8 cellular contexts compared by ENCODE assay signal in the genomic region with DNA sequence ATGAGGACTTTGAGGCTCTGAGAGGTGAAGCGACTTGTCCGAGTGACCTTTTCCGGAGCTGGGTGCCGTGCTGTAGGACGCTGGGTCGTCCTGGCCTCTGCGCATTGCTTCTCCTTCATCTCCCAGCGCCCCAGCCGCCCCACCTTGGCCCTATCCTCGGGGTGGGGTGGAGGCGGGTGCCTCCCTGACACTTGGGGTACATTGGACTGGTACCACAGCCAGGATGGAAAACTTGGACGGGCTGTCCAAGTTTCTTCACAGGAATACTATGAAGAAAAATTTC.
A peak's percentile ranks its signal among the peaks of the same experiment; 100 is the strongest.
DNase-seq lines count a peak whose midpoint lies in the region; ATAC-seq and TF ChIP-seq lines count a peak whose summit lies in the region.

No MANE protein-coding gene starts in this region.

- POLR2A ChIA-PET in CD4-positive, alpha-beta memory T cell (lab: Charles Lee; ENCODE audit: partially characterized antibody): interaction anchor here (0.6 to 0.7 kb wide), 2 partner anchors 9 to 11 kb away, joined by 3 to 4 read pairs; no protein-coding TSS in a partner anchor
- POLR2A ChIA-PET in Panc1 (lab: Charles Lee): interaction anchor here (0.6 to 0.7 kb wide), 2 partner anchors 27 to 604 kb away, joined by 3 to 4 read pairs; no protein-coding TSS in a partner anchor

- H2AFZ ChIP-seq in neuronal stem cell (ENCODE audit: low read length): peak overlapping the region; percentile 97

- H3K9me3 ChIP-seq in CD4-positive, alpha-beta memory T cell (ENCODE audit: control insufficient read depth in 1 of 2, low read length in 2 of 2): no peaks in the 10 kb centered on the region
- H3K9me3 ChIP-seq in Panc1 (ENCODE audit: control insufficient read depth, insufficient read depth, low read depth, low read length) (no peaks in the 10 kb centered on the region), neuronal stem cell (replicated peaks in 1 of 2; ENCODE audit: control insufficient read depth in 2 of 2, insufficient read depth in 1 of 2, low read depth in 1 of 2, low read length in 2 of 2) (no peaks in the 10 kb centered on the region)

- H2AK5ac ChIP-seq in neuronal stem cell (ENCODE audit: low read depth, low read length): no peak overlapping the region

- H4K8ac ChIP-seq in neuronal stem cell (ENCODE audit: low read depth, low read length): no peak overlapping the region

- H3K23ac ChIP-seq in neuronal stem cell (ENCODE audit: low read depth, low read length, poor library complexity): no peak overlapping the region

- H3K4me1 ChIP-seq in CD4-positive, alpha-beta memory T cell (ENCODE audit: insufficient read depth, low read length): peaks cover 19% of the 10 kb centered on the region
- peaks cover 17% of the 10 kb centered on the region for H3K4me1 ChIP-seq in Panc1 (ENCODE audit: control insufficient read depth, insufficient read depth, low read length)
- peaks cover 0 to 4% of the 10 kb centered on the region in 2 donors for H3K4me1 ChIP-seq in neuronal stem cell (ENCODE audit: control insufficient read depth in 2 of 2, insufficient read depth in 1 of 2, low read depth in 1 of 2, low read length in 2 of 2)

- H3K27ac ChIP-seq in CD4-positive, alpha-beta memory T cell (ENCODE audit: low read depth, low read length): no peak overlapping the region
- peak overlapping the region; percentile 79 for H3K27ac ChIP-seq in Panc1 (ENCODE audit: low read length)
- H3K27ac ChIP-seq in neuronal stem cell (replicated peaks; ENCODE audit: low read length): no peak overlapping the region

- in situ Hi-C loops in Panc1 (cut with HindIII; ENCODE audit: low pct_unique_long_range_greater_than_20kb, low sequenced_read_pairs): no loop called here

- H3K4me3 ChIP-seq in CD4-positive, alpha-beta memory T cell (ENCODE audit: low read length in 2 of 2): no peak overlapping the region
- H3K4me3 ChIP-seq in Panc1 (ENCODE audit: low read depth in 2 of 2, low read length in 2 of 2) (peak overlapping the region; percentile 59 to 63), neuronal stem cell (ENCODE audit: low read length in 2 of 2) (peak overlapping the region; percentile 51 to 94)

- peak overlapping the region; percentile 93 for H3K9ac ChIP-seq in neuronal stem cell (ENCODE audit: low read depth, low read length, poor library complexity)

- peaks cover 0 to 2% of the 10 kb centered on the region in 2 donors for H3K36me3 Mint-ChIP-seq in CD4-positive, alpha-beta memory T cell
- H3K36me3 Mint-ChIP-seq in endothelial cell (ENCODE audit: low read depth, unreplicated experiment): no peaks in the 10 kb centered on the region

- H3K27ac Mint-ChIP-seq in CD4-positive, alpha-beta memory T cell: no peak overlapping the region
- H3K27ac Mint-ChIP-seq in endothelial cell (ENCODE audit: unreplicated experiment): peak overlapping the region; percentile 82

- no peak for DNase-seq in CD4-positive, alpha-beta memory T cell
- DNase-seq in Panc1 (ENCODE audit: low read depth, low spot score): no peak
- no peak for DNase-seq in endothelial cell (ENCODE audit: low spot score)
- no peak for DNase-seq in neuronal stem cell (ENCODE audit: low spot score)
- DNase-seq in NCI-H1417 (lab: John Stamatoyannopoulos, UW): no peak
- DNase-seq in SK-N-DZ (ENCODE audit: low spot score): no peak

- CTCF ChIA-PET in CD4-positive, alpha-beta memory T cell (lab: Charles Lee; ENCODE audit: partially characterized antibody): no interaction called here
- CTCF ChIA-PET in Panc1 (lab: Charles Lee): no interaction called here

- peak overlapping the region; percentile 80 for H3K4me2 ChIP-seq in neuronal stem cell (ENCODE audit: insufficient read depth, low read length, poor library complexity, severe bottlenecking)

- TF ChIP-seq CTCF in Panc1 (IDR thresholded peaks at IDR 0.05): no peak
- no peak for TF ChIP-seq CTCF in endothelial cell (IDR thresholded peaks at IDR 0.05; ENCODE audit: unreplicated experiment)

- no peak overlapping the region for H3K14ac ChIP-seq in neuronal stem cell (ENCODE audit: low read length)

- peaks cover 15% of the 10 kb centered on the region for H3K79me1 ChIP-seq in neuronal stem cell (ENCODE audit: low read depth, low read length)

- H3K18ac ChIP-seq in neuronal stem cell (ENCODE audit: low read length): peak overlapping the region; percentile 38

- no CpG with 5 or more reads among the region's 12 CpGs for WGBS in neuronal stem cell (ENCODE audit: extremely low coverage in 2 of 2, insufficient read length in 2 of 2, insufficient replicate concordance in 1 of 2), 2 donors

- no peak overlapping the region for H3K4ac ChIP-seq in neuronal stem cell (ENCODE audit: low read length)

- H3K27me3 Mint-ChIP-seq in CD4-positive, alpha-beta memory T cell: no peaks in the 10 kb centered on the region
- peaks cover 6% of the 10 kb centered on the region for H3K27me3 Mint-ChIP-seq in endothelial cell (ENCODE audit: unreplicated experiment)

- no peak overlapping the region for H4K91ac ChIP-seq in neuronal stem cell (ENCODE audit: low read depth, low read length, poor library complexity)

- ATAC-seq in Panc1: no peak
- ATAC-seq in HG03565 (IDR thresholded peaks at IDR 0.05; ENCODE audit: unreplicated experiment): no peak
- no peak for ATAC-seq in HG02970 (IDR thresholded peaks at IDR 0.05; ENCODE audit: low FRiP score, unreplicated experiment)

- H2BK12ac ChIP-seq in neuronal stem cell (ENCODE audit: low read length): no peak overlapping the region

- peak overlapping the region; percentile 81 for H2BK15ac ChIP-seq in neuronal stem cell (ENCODE audit: low read length)

- H3K9me3 Mint-ChIP-seq in CD4-positive, alpha-beta memory T cell: no peaks in the 10 kb centered on the region
- no peaks in the 10 kb centered on the region for H3K9me3 Mint-ChIP-seq in endothelial cell (ENCODE audit: unreplicated experiment)

- H3K27me3 ChIP-seq in CD4-positive, alpha-beta memory T cell (ENCODE audit: insufficient read depth, low read length): no peaks in the 10 kb centered on the region
- no peaks in the 10 kb centered on the region for H3K27me3 ChIP-seq in Panc1 (ENCODE audit: control insufficient read depth, insufficient read depth, low read length)
- H3K27me3 ChIP-seq in neuronal stem cell (ENCODE audit: control insufficient read depth in 3 of 3, insufficient read depth in 3 of 3, low read depth in 1 of 3, low read length in 3 of 3): peaks cover 0 to 25% (median 10%) of the 10 kb centered on the region in 3 experiments

- H3K4me1 Mint-ChIP-seq in CD4-positive, alpha-beta memory T cell: peaks cover 3 to 8% (median 4%) of the 10 kb centered on the region in 4 donors
- H3K4me1 Mint-ChIP-seq in endothelial cell (ENCODE audit: unreplicated experiment): peaks cover 4% of the 10 kb centered on the region

- H2BK5ac ChIP-seq in neuronal stem cell (ENCODE audit: low read length): no peak overlapping the region

- TSS peak; percentile 73 for BruUV-seq in Panc1 (replicated peaks; lab: Mats Ljungman, UMichigan)

- peak overlapping the region; percentile 80 to 88 (median 86) for H3K4me3 Mint-ChIP-seq in CD4-positive, alpha-beta memory T cell
- peak overlapping the region; percentile 95 for H3K4me3 Mint-ChIP-seq in endothelial cell (ENCODE audit: unreplicated experiment)

- H3K36me3 ChIP-seq in CD4-positive, alpha-beta memory T cell (ENCODE audit: insufficient read depth, low read length): no peaks in the 10 kb centered on the region
- no peaks in the 10 kb centered on the region for H3K36me3 ChIP-seq in Panc1 (ENCODE audit: control insufficient read depth, insufficient read depth, low read length)
- peaks cover 0 to 10% of the 10 kb centered on the region in 2 donors for H3K36me3 ChIP-seq in neuronal stem cell (replicated peaks in 1 of 2; ENCODE audit: control insufficient read depth in 2 of 2, insufficient read depth in 2 of 2, low read length in 2 of 2)

- H2BK120ac ChIP-seq in neuronal stem cell (ENCODE audit: low read depth, low read length): no peak overlapping the region

- intact Hi-C loops in CD4-positive, alpha-beta memory T cell (cut with micrococcal nuclease): loop anchor here (10.0 kb wide), 1 partner anchor 1398 kb away; no protein-coding TSS in a partner anchor
- intact Hi-C loops in Panc1 (cut with micrococcal nuclease; ENCODE audit: unreplicated experiment): no loop called here

Comparison
In these comparisons a context has a peak if more than half of its experiments do, and no peak if none do; other contexts are left out.
1. H3K4me3 ChIP-seq: peak in Panc1 (2 of 2) and neuronal stem cell (2 of 2); none in CD4-positive, alpha-beta memory T cell (0 of 2).